In genomic region chr17:74605361-74605760, GRCh38 we compare ENCODE assay signal across 11 cellular contexts. TPM values are rescaled to one million over a fixed set of nuclear protein-coding genes. Genes with fewer than 3 reads are reported as not detected.
A peak's percentile ranks its signal among the peaks of the same experiment; 100 is the strongest.
DNase-seq lines count a peak whose midpoint lies in the region; ATAC-seq and TF ChIP-seq lines count a peak whose summit lies in the region.
"Had no signal": no experiment of that assay in that cellular context is flagged by ENCODE, and none has a peak within 500 bp of the region (broad histone marks: within the 10 kb centered on the region; RNA-seq: fewer than 3 reads in every experiment).

No MANE protein-coding gene starts in this region.

- H3K9me3 ChIP-seq in esophagus (ENCODE audit: control insufficient read depth in 2 of 2, insufficient read depth in 1 of 2, low read depth in 1 of 2, low read length in 1 of 2) (no peaks in the 10 kb centered on the region), A673 (ENCODE audit: low read depth, low read length, poor library complexity, severe bottlenecking) (no peaks in the 10 kb centered on the region)

- CTCF ChIA-PET in A673 (lab: Charles Lee), result no interaction called here

- H3K27me3 ChIP-seq in esophagus (ENCODE audit: control insufficient read depth in 1 of 2, insufficient read depth in 2 of 2, low read length in 2 of 2), result no peaks in the 10 kb centered on the region
- H3K27me3 ChIP-seq in A673 (replicated peaks; ENCODE audit: insufficient read depth, low read depth, low read length, poor library complexity), result peaks cover 42% of the 10 kb centered on the region

- 25 to 49% methylated on average over 10 of the region's 10 CpGs for WGBS in esophagus, 2 donors

- DNase-seq in AG09309 (ENCODE audit: low read depth) (peak; percentile 47), M059J (ENCODE audit: low read depth) (peak; percentile 92), myocyte (ENCODE audit: low read depth) (peak; percentile 59), A673 (ENCODE audit: low spot score) (no peak), HuH-7 (ENCODE audit: low spot score) (no peak)
- DNase-seq: activated T-cell treated with anti-CD3 and anti-CD28 coated beads, Interleukin-2, amount 50 U/mL, for 48 hours; DMS153 had no signal

- intact Hi-C loops in A673 (cut with micrococcal nuclease; ENCODE audit: unreplicated experiment), result loop anchor here (10.0 kb wide), 1 partner anchor 241 kb away; the partner anchor contains the start of genes BTBD17 and GPR142

- no TSS peak for BruUV-seq in A673 (replicated peaks; lab: Mats Ljungman, UMichigan)

- TF ChIP-seq CTCF in AG09309 (IDR thresholded peaks at IDR 0.05; ENCODE audit: control insufficient read depth, insufficient read depth, low read depth, low read length, missing control alignments) (no peak), A673 (conservative IDR thresholded peaks at IDR 0.05; ENCODE audit: low read depth, low read length) (no peak)

- H3K27ac ChIP-seq in esophagus (ENCODE audit: low read depth in 2 of 2, low read length in 1 of 2) (peak overlapping the region; percentile 77 to 90), A673 (ENCODE audit: low read depth, low read length, poor library complexity, severe bottlenecking) (no peak overlapping the region)

- H3K36me3 ChIP-seq in esophagus (ENCODE audit: control insufficient read depth in 2 of 2, insufficient read depth in 2 of 2, low read length in 1 of 2) (no peaks in the 10 kb centered on the region), A673 (ENCODE audit: insufficient read depth, low read length, poor library complexity, severe bottlenecking) (no peaks in the 10 kb centered on the region)

- H3K4me1 ChIP-seq in esophagus (ENCODE audit: control insufficient read depth in 2 of 2, insufficient read depth in 2 of 2, low read length in 1 of 2) (peaks cover 4 to 10% of the 10 kb centered on the region in 2 donors), A673 (ENCODE audit: insufficient read depth, low read length, poor library complexity, severe bottlenecking) (no peaks in the 10 kb centered on the region)

- POLR2A ChIA-PET in A673 (lab: Charles Lee; ENCODE audit: low non-redundant PET), result no interaction called here

- ATAC-seq in GM18861 (IDR thresholded peaks at IDR 0.05; ENCODE audit: unreplicated experiment) (no peak), GM21515 (IDR thresholded peaks at IDR 0.05; ENCODE audit: unreplicated experiment) (no peak)
- ATAC-seq: natural killer cell treated with Interleukin-12 subunit alpha and Interleukin-12 subunit beta and Interleukin-15 and Interleukin-18, amount 100 ng/mL, for 72 hours had no signal

- H3K4me3 ChIP-seq in AG09309 (ENCODE audit: control insufficient read depth, low read depth, low read length) (no peak overlapping the region), esophagus (ENCODE audit: low read depth in 1 of 2, low read length in 2 of 2) (no peak overlapping the region), A673 (ENCODE audit: low read depth, low read length, poor library complexity, severe bottlenecking) (no peak overlapping the region)

RNA-seq across cellular contexts. Expression of gene CD300LD, which starts 13.3 kb away (rescaled TPM):
- not detected in 2 replicates for total RNA-seq in M059J (2014; rRNA removed; shearing (Covaris generic))
- polyA plus RNA-seq in esophagus, result not detected
- total RNA-seq in myocyte (not detected in 2 replicates), A673 (2021) (not detected in 2 replicates)
- polyA plus RNA-seq in myocyte (2012), result not detected
- total RNA-seq: natural killer cell treated with Interleukin-12 subunit alpha and Interleukin-12 subunit beta and Interleukin-15 and Interleukin-18, amount 100 ng/mL, for 72 hours had no signal

RNA-seq across cellular contexts. Expression of gene CD300E, which starts 18.2 kb away (rescaled TPM):
- not detected in 2 replicates for total RNA-seq in M059J (2014; rRNA removed; shearing (Covaris generic))
- polyA plus RNA-seq in esophagus, result under 1 TPM; 0.02 to 0.12 TPM
- total RNA-seq in myocyte, result not detected in 2 replicates
- polyA plus RNA-seq in myocyte (2012), result not detected
- not detected in 2 replicates for total RNA-seq in A673 (2021)
- total RNA-seq: natural killer cell treated with Interleukin-12 subunit alpha and Interleukin-12 subunit beta and Interleukin-15 and Interleukin-18, amount 100 ng/mL, for 72 hours had no signal

RNA-seq across cellular contexts. Expression of gene CD300H, which starts 38.1 kb away (rescaled TPM):
- total RNA-seq in M059J (2014; rRNA removed; shearing (Covaris generic)), result not detected in 2 replicates
- polyA plus RNA-seq in esophagus, result not detected
- total RNA-seq in myocyte (not detected in 2 replicates), A673 (2021) (not detected in 2 replicates)
- not detected for polyA plus RNA-seq in myocyte (2012)
- total RNA-seq: natural killer cell treated with Interleukin-12 subunit alpha and Interleukin-12 subunit beta and Interleukin-15 and Interleukin-18, amount 100 ng/mL, for 72 hours had no signal

RNA-seq across cellular contexts. Expression of gene CD300C, which starts 59.4 kb away (rescaled TPM):
- 0.84 TPM in 1 of 2 replicates, not detected in the other for total RNA-seq in M059J (2014; rRNA removed; shearing (Covaris generic))
- under 1 TPM; 0.04 to 0.14 TPM for polyA plus RNA-seq in esophagus
- total RNA-seq in myocyte (not detected in 2 replicates), A673 (2021) (not detected in 2 replicates)
- not detected for polyA plus RNA-seq in myocyte (2012)

Comparison
In these comparisons a context has a peak if more than half of its experiments do, and no peak if none do; other contexts are left out.
1. DNase-seq: peak in AG09309 (single experiment), M059J (single experiment) and myocyte (single experiment); none in A673 (single experiment) and HuH-7 (single experiment).